ENCODE assay signal across 19 cellular contexts in genomic region chr10:86393858-86394472, GRCh38. TPM values are rescaled to one million over a fixed set of nuclear protein-coding genes. Genes with fewer than 3 reads are reported as not detected.
"Had no signal": no experiment of that assay in that cellular context is flagged by ENCODE, and none has a peak within 500 bp of the region (broad histone marks: within the 10 kb centered on the region; RNA-seq: fewer than 3 reads in every experiment).

No MANE protein-coding gene starts in this region.

- H3K9me3 Mint-ChIP-seq: activated naive CD8-positive, alpha-beta T cell treated with anti-CD3 and anti-CD28 coated beads, Interleukin-2, amount 10 ng/mL, durations not matched to agents 7 days and 5 days; dendritic cell treated with granulocyte-macrophage colony-stimulating factor and Interleukin-4, amounts not matched to agents 40 ng/mL and 50 ng/mL, for 4 days; endodermal cell; naive thymus-derived CD8-positive, alpha-beta T cell; stimulated activated naive B cell treated with anti-CD40 and anti-IgM and Interleukin-4, amounts not matched to agents 10 μg/mL and 1 μg/mL and 100 μg/mL, for 72 hours; T-helper 2 cell treated with Interferon-gamma antibody and Interleukin-4, amounts not matched to agents 5 μg/mL and 100 μg/mL, for 36 hours had no signal

- ATAC-seq: left cardiac atrium; naive thymus-derived CD8-positive, alpha-beta T cell; right cardiac atrium; stimulated activated naive B cell treated with anti-CD40 and anti-IgM and Interleukin-4, amounts not matched to agents 10 μg/mL and 1 μg/mL and 100 μg/mL, for 72 hours had no signal

- H3K36me3 ChIP-seq: transverse colon had no signal

- H3K4me3 ChIP-seq: lung, transverse colon had no signal

- H3K36me3 Mint-ChIP-seq: activated naive CD8-positive, alpha-beta T cell treated with anti-CD3 and anti-CD28 coated beads, Interleukin-2, amount 10 ng/mL, durations not matched to agents 7 days and 5 days; naive thymus-derived CD8-positive, alpha-beta T cell; stimulated activated naive B cell treated with anti-CD40 and anti-IgM and Interleukin-4, amounts not matched to agents 10 μg/mL and 1 μg/mL and 100 μg/mL, for 72 hours had no signal

- DNase-seq: activated CD4-positive, alpha-beta T cell treated with anti-CD3 and anti-CD28 coated beads for 1 hour; activated gamma-delta T cell; activated naive CD8-positive, alpha-beta T cell treated with anti-CD3 and anti-CD28 coated beads, Interleukin-2, amount 10 ng/mL, durations not matched to agents 7 days and 5 days; activated T-cell treated with anti-CD3 and anti-CD28 coated beads for 4 hours; anterior cingulate cortex; cerebellar nuclear complex; endodermal cell; hypothalamus; left cardiac atrium; naive thymus-derived CD8-positive, alpha-beta T cell; stimulated activated naive B cell treated with anti-CD40 and anti-IgM and Interleukin-4, amounts not matched to agents 10 μg/mL and 1 μg/mL and 100 μg/mL, for 72 hours; SW 1271; transverse colon had no signal

- H3K9me3 ChIP-seq: transverse colon had no signal

- H3K27ac Mint-ChIP-seq: activated naive CD8-positive, alpha-beta T cell treated with anti-CD3 and anti-CD28 coated beads, Interleukin-2, amount 10 ng/mL, durations not matched to agents 7 days and 5 days; dendritic cell treated with granulocyte-macrophage colony-stimulating factor and Interleukin-4, amounts not matched to agents 40 ng/mL and 50 ng/mL, for 4 days; endodermal cell; naive thymus-derived CD8-positive, alpha-beta T cell; progenitor cell of endocrine pancreas; stimulated activated naive B cell treated with anti-CD40 and anti-IgM and Interleukin-4, amounts not matched to agents 10 μg/mL and 1 μg/mL and 100 μg/mL, for 72 hours; T-helper 2 cell treated with Interferon-gamma antibody and Interleukin-4, amounts not matched to agents 5 μg/mL and 100 μg/mL, for 36 hours had no signal

- H3K27ac ChIP-seq: transverse colon had no signal

- H3K4me3 Mint-ChIP-seq: activated naive CD8-positive, alpha-beta T cell treated with anti-CD3 and anti-CD28 coated beads, Interleukin-2, amount 10 ng/mL, durations not matched to agents 7 days and 5 days; dendritic cell treated with granulocyte-macrophage colony-stimulating factor and Interleukin-4, amounts not matched to agents 40 ng/mL and 50 ng/mL, for 4 days; endodermal cell; naive thymus-derived CD8-positive, alpha-beta T cell; stimulated activated naive B cell treated with anti-CD40 and anti-IgM and Interleukin-4, amounts not matched to agents 10 μg/mL and 1 μg/mL and 100 μg/mL, for 72 hours; T-helper 2 cell treated with Interferon-gamma antibody and Interleukin-4, amounts not matched to agents 5 μg/mL and 100 μg/mL, for 36 hours had no signal

RNA-seq across cellular contexts. Expression of gene GRID1, which starts 27.4 kb away (rescaled TPM):
- total RNA-seq: activated CD8-positive, alpha-beta memory T cell treated with anti-CD3 and anti-CD28 coated beads for 36 hours; activated naive CD8-positive, alpha-beta T cell treated with anti-CD3 and anti-CD28 coated beads, Interleukin-2, amount 10 ng/mL, durations not matched to agents 7 days and 5 days; naive thymus-derived CD8-positive, alpha-beta T cell had no signal
